In genomic region chr6:124997196-124997875, GRCh38 we compare ENCODE assay signal across 1 cellular context.
TF ChIP-seq lines count a peak whose summit lies in the region.

No MANE protein-coding gene starts in this region.

TF ChIP-seq in GM12878, 131 proteins besides CTCF, POLR2A, EP300 and RAD21:
- TF ChIP-seq BCLAF1 (IDR thresholded peaks at IDR 0.05) = no peak
- TF ChIP-seq SMAD5 (IDR thresholded peaks at IDR 0.05; ENCODE audit: low read depth) = no peak
- no peak for TF ChIP-seq MTA2 (IDR thresholded peaks at IDR 0.05; ENCODE audit: low read depth)
- TF ChIP-seq CEBPZ (IDR thresholded peaks at IDR 0.05; ENCODE audit: low read depth, low read length) = no peak
- 0 out of 2 replicates have a peak, but pooled peaks have one; percentile 28 for TF ChIP-seq PKNOX1 (IDR thresholded peaks at IDR 0.05)
TF ChIP-seq in GM12878: peak in this region for 1.
